In the genomic region with DNA sequence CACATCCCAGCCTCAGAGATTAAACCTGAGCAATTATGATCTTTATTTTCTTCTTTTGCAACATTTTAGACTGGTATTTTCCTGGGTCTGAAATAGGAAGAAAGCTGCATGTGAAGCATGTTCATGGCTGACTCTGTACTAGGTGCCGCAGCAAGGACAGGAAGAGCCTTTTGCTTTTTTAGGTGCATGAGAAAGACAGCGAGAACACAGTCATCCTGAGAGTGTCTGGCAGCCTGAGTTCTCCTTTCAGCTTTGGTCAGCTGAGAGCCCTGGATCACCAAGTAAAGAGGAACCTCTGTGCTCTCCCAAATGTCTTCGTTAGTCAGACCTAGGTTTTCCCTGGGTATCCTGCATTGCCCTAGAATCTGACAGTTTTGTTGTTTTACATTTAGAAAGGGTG, we compare ENCODE assay signal across 1 cellular context.
A peak's percentile ranks its signal among the peaks of the same experiment; 100 is the strongest.
TF ChIP-seq lines count a peak whose summit lies in the region.

No MANE protein-coding gene starts in this region.

TF ChIP-seq in GM12878, 131 proteins besides CTCF, POLR2A, EP300 and RAD21 (continued from another document):
- TF ChIP-seq TCF12 (IDR thresholded peaks at IDR 0.05; ENCODE audit: low read depth, low read length), result 0 out of 2 replicates have a peak, but pooled peaks have one; percentile 28
- TF ChIP-seq RELA (IDR thresholded peaks at IDR 0.05; ENCODE audit: borderline replicate concordance, partially characterized antibody), result no peak
- TF ChIP-seq IKZF1 (conservative IDR thresholded peaks at IDR 0.05), result peak; percentile 63
- TF ChIP-seq FOS (IDR thresholded peaks at IDR 0.05; ENCODE audit: borderline replicate concordance, extremely low read depth, insufficient read length), result no peak
- no peak for TF ChIP-seq SREBF2 (IDR thresholded peaks at IDR 0.05; ENCODE audit: low read length)
- 0 out of 2 replicates have a peak, but pooled peaks have one; percentile 31 for TF ChIP-seq GABPA (IDR thresholded peaks at IDR 0.05; ENCODE audit: low read depth)
- 0 out of 4 replicates have a peak, but pooled peaks of 1 of the 2 experiments have one; percentile 29 for TF ChIP-seq ETV6 (conservative IDR thresholded peaks at IDR 0.05 in 1 of 2, IDR thresholded peaks at IDR 0.05 in 1 of 2; ENCODE audit: borderline replicate concordance in 1 of 2, low read depth in 1 of 2)
- TF ChIP-seq BCL11A (IDR thresholded peaks at IDR 0.05; ENCODE audit: low read depth, low read length), result peak; percentile 81
- no peak for TF ChIP-seq RB1 (IDR thresholded peaks at IDR 0.05; ENCODE audit: borderline replicate concordance)
- TF ChIP-seq JUNB (IDR thresholded peaks at IDR 0.05), result peak; percentile 94
- TF ChIP-seq RUNX3 (IDR thresholded peaks at IDR 0.05; ENCODE audit: low read length), result peak; percentile 56
- TF ChIP-seq, protein P1, sequence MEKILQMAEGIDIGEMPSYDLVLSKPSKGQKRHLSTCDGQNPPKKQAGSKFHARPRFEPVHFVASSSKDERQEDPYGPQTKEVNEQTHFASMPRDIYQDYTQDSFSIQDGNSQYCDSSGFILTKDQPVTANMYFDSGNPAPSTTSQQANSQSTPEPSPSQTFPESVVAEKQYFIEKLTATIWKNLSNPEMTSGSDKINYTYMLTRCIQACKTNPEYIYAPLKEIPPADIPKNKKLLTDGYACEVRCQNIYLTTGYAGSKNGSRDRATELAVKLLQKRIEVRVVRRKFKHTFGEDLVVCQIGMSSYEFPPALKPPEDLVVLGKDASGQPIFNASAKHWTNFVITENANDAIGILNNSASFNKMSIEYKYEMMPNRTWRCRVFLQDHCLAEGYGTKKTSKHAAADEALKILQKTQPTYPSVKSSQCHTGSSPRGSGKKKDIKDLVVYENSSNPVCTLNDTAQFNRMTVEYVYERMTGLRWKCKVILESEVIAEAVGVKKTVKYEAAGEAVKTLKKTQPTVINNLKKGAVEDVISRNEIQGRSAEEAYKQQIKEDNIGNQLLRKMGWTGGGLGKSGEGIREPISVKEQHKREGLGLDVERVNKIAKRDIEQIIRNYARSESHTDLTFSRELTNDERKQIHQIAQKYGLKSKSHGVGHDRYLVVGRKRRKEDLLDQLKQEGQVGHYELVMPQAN (conservative IDR thresholded peaks at IDR 0.05), result no peak
- 0 out of 2 replicates have a peak, but pooled peaks have one; percentile 77 for TF ChIP-seq ZNF217 (IDR thresholded peaks at IDR 0.05)
- TF ChIP-seq MEF2A (IDR thresholded peaks at IDR 0.05; ENCODE audit: insufficient read depth, low read depth, low read length), result peak; percentile 65; the same call in 1 of the 2 replicates
- TF ChIP-seq, protein P2, sequence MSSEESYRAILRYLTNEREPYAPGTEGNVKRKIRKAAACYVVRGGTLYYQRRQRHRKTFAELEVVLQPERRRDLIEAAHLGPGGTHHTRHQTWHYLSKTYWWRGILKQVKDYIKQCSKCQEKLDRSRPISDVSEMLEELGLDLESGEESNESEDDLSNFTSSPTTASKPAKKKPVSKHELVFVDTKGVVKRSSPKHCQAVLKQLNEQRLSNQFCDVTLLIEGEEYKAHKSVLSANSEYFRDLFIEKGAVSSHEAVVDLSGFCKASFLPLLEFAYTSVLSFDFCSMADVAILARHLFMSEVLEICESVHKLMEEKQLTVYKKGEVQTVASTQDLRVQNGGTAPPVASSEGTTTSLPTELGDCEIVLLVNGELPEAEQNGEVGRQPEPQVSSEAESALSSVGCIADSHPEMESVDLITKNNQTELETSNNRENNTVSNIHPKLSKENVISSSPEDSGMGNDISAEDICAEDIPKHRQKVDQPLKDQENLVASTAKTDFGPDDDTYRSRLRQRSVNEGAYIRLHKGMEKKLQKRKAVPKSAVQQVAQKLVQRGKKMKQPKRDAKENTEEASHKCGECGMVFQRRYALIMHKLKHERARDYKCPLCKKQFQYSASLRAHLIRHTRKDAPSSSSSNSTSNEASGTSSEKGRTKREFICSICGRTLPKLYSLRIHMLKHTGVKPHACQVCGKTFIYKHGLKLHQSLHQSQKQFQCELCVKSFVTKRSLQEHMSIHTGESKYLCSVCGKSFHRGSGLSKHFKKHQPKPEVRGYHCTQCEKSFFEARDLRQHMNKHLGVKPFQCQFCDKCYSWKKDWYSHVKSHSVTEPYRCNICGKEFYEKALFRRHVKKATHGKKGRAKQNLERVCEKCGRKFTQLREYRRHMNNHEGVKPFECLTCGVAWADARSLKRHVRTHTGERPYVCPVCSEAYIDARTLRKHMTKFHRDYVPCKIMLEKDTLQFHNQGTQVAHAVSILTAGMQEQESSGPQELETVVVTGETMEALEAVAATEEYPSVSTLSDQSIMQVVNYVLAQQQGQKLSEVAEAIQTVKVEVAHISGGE (CRISPR knock-in tag; IDR thresholded peaks at IDR 0.05), result no peak
- no peak for TF ChIP-seq ZBED1 (IDR thresholded peaks at IDR 0.05; ENCODE audit: borderline replicate concordance)
- TF ChIP-seq, protein P3, sequence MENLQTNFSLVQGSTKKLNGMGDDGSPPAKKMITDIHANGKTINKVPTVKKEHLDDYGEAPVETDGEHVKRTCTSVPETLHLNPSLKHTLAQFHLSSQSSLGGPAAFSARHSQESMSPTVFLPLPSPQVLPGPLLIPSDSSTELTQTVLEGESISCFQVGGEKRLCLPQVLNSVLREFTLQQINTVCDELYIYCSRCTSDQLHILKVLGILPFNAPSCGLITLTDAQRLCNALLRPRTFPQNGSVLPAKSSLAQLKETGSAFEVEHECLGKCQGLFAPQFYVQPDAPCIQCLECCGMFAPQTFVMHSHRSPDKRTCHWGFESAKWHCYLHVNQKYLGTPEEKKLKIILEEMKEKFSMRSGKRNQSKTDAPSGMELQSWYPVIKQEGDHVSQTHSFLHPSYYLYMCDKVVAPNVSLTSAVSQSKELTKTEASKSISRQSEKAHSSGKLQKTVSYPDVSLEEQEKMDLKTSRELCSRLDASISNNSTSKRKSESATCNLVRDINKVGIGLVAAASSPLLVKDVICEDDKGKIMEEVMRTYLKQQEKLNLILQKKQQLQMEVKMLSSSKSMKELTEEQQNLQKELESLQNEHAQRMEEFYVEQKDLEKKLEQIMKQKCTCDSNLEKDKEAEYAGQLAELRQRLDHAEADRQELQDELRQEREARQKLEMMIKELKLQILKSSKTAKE (IDR thresholded peaks at IDR 0.05; ENCODE audit: low read depth, poor library complexity, severe bottlenecking), result peak; percentile 81
- no peak for TF ChIP-seq CEBPB (IDR thresholded peaks at IDR 0.05; ENCODE audit: borderline replicate concordance in 1 of 2, low read depth in 2 of 2, low read length in 2 of 2)
- no peak for TF ChIP-seq IRF5 (IDR thresholded peaks at IDR 0.05; ENCODE audit: borderline replicate concordance)
- TF ChIP-seq SUZ12 (IDR thresholded peaks at IDR 0.05; ENCODE audit: unreplicated experiment), result no peak
- peak; percentile 76; the same call in 1 of the 2 replicates for TF ChIP-seq PAX5 (IDR thresholded peaks at IDR 0.05; ENCODE audit: borderline replicate concordance, low read depth, low read length)
- TF ChIP-seq ZNF384 (IDR thresholded peaks at IDR 0.05; ENCODE audit: borderline replicate concordance, low read depth, low read length), result no peak; the same call in 1 of the 2 replicates
- TF ChIP-seq, protein P4, sequence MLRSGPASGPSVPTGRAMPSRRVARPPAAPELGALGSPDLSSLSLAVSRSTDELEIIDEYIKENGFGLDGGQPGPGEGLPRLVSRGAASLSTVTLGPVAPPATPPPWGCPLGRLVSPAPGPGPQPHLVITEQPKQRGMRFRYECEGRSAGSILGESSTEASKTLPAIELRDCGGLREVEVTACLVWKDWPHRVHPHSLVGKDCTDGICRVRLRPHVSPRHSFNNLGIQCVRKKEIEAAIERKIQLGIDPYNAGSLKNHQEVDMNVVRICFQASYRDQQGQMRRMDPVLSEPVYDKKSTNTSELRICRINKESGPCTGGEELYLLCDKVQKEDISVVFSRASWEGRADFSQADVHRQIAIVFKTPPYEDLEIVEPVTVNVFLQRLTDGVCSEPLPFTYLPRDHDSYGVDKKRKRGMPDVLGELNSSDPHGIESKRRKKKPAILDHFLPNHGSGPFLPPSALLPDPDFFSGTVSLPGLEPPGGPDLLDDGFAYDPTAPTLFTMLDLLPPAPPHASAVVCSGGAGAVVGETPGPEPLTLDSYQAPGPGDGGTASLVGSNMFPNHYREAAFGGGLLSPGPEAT (IDR thresholded peaks at IDR 0.05; ENCODE audit: low read depth), result peak; percentile 37; the same call in 1 of the 2 replicates
- peak; percentile 90 for TF ChIP-seq JUND (IDR thresholded peaks at IDR 0.05; ENCODE audit: low read depth, low read length)
- TF ChIP-seq SRF (IDR thresholded peaks at IDR 0.05; ENCODE audit: low read depth in 2 of 2, low read length in 2 of 2), result peak in 1 of 2 experiments; percentile 74; a peak in 1 of 4 replicates
- TF ChIP-seq, protein P5, sequence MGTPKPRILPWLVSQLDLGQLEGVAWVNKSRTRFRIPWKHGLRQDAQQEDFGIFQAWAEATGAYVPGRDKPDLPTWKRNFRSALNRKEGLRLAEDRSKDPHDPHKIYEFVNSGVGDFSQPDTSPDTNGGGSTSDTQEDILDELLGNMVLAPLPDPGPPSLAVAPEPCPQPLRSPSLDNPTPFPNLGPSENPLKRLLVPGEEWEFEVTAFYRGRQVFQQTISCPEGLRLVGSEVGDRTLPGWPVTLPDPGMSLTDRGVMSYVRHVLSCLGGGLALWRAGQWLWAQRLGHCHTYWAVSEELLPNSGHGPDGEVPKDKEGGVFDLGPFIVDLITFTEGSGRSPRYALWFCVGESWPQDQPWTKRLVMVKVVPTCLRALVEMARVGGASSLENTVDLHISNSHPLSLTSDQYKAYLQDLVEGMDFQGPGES (IDR thresholded peaks at IDR 0.05), result no peak
- TF ChIP-seq POU2F2 (IDR thresholded peaks at IDR 0.05; ENCODE audit: borderline replicate concordance, low read depth, low read length), result no peak
- TF ChIP-seq MXI1 (IDR thresholded peaks at IDR 0.05; ENCODE audit: low read depth, low read length), result 0 out of 2 replicates have a peak, but pooled peaks have one; percentile 46
- peak; percentile 52; the same call in 1 of the 2 replicates for TF ChIP-seq NFIC (IDR thresholded peaks at IDR 0.05; ENCODE audit: low read depth, low read length)
- TF ChIP-seq LARP7 (IDR thresholded peaks at IDR 0.05), result no peak
- peak in 1 of 2 experiments; percentile 38; a peak in 1 of 4 replicates for TF ChIP-seq BHLHE40 (IDR thresholded peaks at IDR 0.05; ENCODE audit: borderline replicate concordance in 1 of 2, low read depth in 2 of 2, low read length in 1 of 2)
- no peak for TF ChIP-seq CREB1 (IDR thresholded peaks at IDR 0.05; ENCODE audit: low read depth)
- peak; percentile 57 for TF ChIP-seq MEF2B (IDR thresholded peaks at IDR 0.05; ENCODE audit: partially characterized antibody, poor library complexity, severe bottlenecking)
- TF ChIP-seq DPF2 (IDR thresholded peaks at IDR 0.05), result peak; percentile 78
- TF ChIP-seq USF2 (IDR thresholded peaks at IDR 0.05; ENCODE audit: borderline replicate concordance, low read depth, low read length), result no peak
- peak; percentile 71 to 75 for TF ChIP-seq IKZF2 (IDR thresholded peaks at IDR 0.05)
- peak; percentile 76 for TF ChIP-seq EED (IDR thresholded peaks at IDR 0.05; ENCODE audit: low read depth)
- TF ChIP-seq CBX5 (IDR thresholded peaks at IDR 0.05; ENCODE audit: low read depth), result 0 out of 2 replicates have a peak, but pooled peaks have one; percentile 64
- TF ChIP-seq SUPT20H (IDR thresholded peaks at IDR 0.05; ENCODE audit: borderline replicate concordance, control insufficient read depth, low read depth, low read length), result no peak
- TF ChIP-seq YY1 (IDR thresholded peaks at IDR 0.05; ENCODE audit: low read depth, low read length), result peak; percentile 86
- peak; percentile 38; the same call in 1 of the 2 replicates for TF ChIP-seq CREM (IDR thresholded peaks at IDR 0.05; ENCODE audit: low read depth)
- TF ChIP-seq MTA2 (IDR thresholded peaks at IDR 0.05; ENCODE audit: low read depth), result 0 out of 2 replicates have a peak, but pooled peaks have one; percentile 40
- TF ChIP-seq, protein P6, sequence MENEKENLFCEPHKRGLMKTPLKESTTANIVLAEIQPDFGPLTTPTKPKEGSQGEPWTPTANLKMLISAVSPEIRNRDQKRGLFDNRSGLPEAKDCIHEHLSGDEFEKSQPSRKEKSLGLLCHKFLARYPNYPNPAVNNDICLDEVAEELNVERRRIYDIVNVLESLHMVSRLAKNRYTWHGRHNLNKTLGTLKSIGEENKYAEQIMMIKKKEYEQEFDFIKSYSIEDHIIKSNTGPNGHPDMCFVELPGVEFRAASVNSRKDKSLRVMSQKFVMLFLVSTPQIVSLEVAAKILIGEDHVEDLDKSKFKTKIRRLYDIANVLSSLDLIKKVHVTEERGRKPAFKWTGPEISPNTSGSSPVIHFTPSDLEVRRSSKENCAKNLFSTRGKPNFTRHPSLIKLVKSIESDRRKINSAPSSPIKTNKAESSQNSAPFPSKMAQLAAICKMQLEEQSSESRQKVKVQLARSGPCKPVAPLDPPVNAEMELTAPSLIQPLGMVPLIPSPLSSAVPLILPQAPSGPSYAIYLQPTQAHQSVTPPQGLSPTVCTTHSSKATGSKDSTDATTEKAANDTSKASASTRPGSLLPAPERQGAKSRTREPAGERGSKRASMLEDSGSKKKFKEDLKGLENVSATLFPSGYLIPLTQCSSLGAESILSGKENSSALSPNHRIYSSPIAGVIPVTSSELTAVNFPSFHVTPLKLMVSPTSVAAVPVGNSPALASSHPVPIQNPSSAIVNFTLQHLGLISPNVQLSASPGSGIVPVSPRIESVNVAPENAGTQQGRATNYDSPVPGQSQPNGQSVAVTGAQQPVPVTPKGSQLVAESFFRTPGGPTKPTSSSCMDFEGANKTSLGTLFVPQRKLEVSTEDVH (IDR thresholded peaks at IDR 0.05; ENCODE audit: low read depth, partially characterized antibody), result no peak
- TF ChIP-seq MTA3 (IDR thresholded peaks at IDR 0.05; ENCODE audit: borderline replicate concordance, low read length), result peak; percentile 28; the same call in 1 of the 2 replicates
- peak; percentile 94 for TF ChIP-seq SPI1 (IDR thresholded peaks at IDR 0.05; ENCODE audit: borderline replicate concordance, insufficient read depth, low read depth, low read length)
